Comparison of ENCODE assay signal across 8 cellular contexts in genomic region chr11:72821920-72822799, GRCh38.
DNase-seq lines count a peak whose midpoint lies in the region; TF ChIP-seq lines count a peak whose summit lies in the region.

No MANE protein-coding gene starts in this region.

- POLR2A ChIA-PET in HEK293T (lab: Yijun Ruan, JAX) = interaction anchor here (0.7 to 1.6 kb wide), 6 partner anchors 9 to 320 kb away, joined by 3 to 4 read pairs (median 3); partner anchors contain the start of genes FCHSD2 and STARD10

- DNase-seq in DMS 273 (lab: John Stamatoyannopoulos, UW; ENCODE audit: unreplicated experiment) = peak; percentile 97
- peak; percentile 96 for DNase-seq in HEK293T (ENCODE audit: extremely low spot score)
- peak; percentile 92 for DNase-seq in NCI-H526 treated with DMSO at 0.1 percent for 48 hours (lab: John Stamatoyannopoulos, UW)
- DNase-seq in activated T-cell treated with anti-CD3 and anti-CD28 coated beads, Interleukin-2, amount 50 U/mL, for 1 hour = peak; percentile 98
- peak; percentile 92 for DNase-seq in epithelial cell of esophagus (ENCODE audit: low read depth)
- peak; percentile 80 for DNase-seq in middle frontal gyrus (ENCODE audit: extremely low spot score, low spot score)
- peak; percentile 45 to 82 for DNase-seq in stimulated activated CD8-positive, alpha-beta memory T cell treated with anti-CD3 and anti-CD28 coated beads, Interleukin-15, amount 100 ng/mL, for 4 hours (ENCODE audit: low read depth in 2 of 2)
- DNase-seq in AML-193 (lab: John Stamatoyannopoulos, UW) = no peak

- no peak for TF ChIP-seq CTCF in epithelial cell of esophagus (IDR thresholded peaks at IDR 0.05; ENCODE audit: insufficient read depth, low read depth, low read length, missing control alignments)

- CTCF ChIA-PET in HEK293T (lab: Yijun Ruan, JAX) = no interaction called here

- peak overlapping the region; percentile 43 for H3K4me3 ChIP-seq in epithelial cell of esophagus (ENCODE audit: low read length)

TF ChIP-seq in HEK293T, 16 proteins besides CTCF, POLR2A, EP300 and RAD21:
- TF ChIP-seq L3MBTL2 (conservative IDR thresholded peaks at IDR 0.05) (peak; percentile 86), SP1 (IDR thresholded peaks at IDR 0.05) (no peak), FOXM1 (IDR thresholded peaks at IDR 0.05; ENCODE audit: borderline replicate concordance) (0 out of 2 replicates have a peak, but pooled peaks have one; percentile 75)

Comparison
In these comparisons a context has a peak if more than half of its experiments do, and no peak if none do; other contexts are left out.
1. DNase-seq: peak in DMS 273 (single experiment), HEK293T (single experiment), NCI-H526 treated with DMSO at 0.1 percent for 48 hours (single experiment), activated T-cell treated with anti-CD3 and anti-CD28 coated beads, Interleukin-2, amount 50 U/mL, for 1 hour (single experiment), epithelial cell of esophagus (single experiment), middle frontal gyrus (single experiment) and stimulated activated CD8-positive, alpha-beta memory T cell treated with anti-CD3 and anti-CD28 coated beads, Interleukin-15, amount 100 ng/mL, for 4 hours (2 of 2); none in AML-193 (0 of 2).